In genomic region chr5:76732405-76733048, GRCh38 we compare ENCODE assay signal across 16 cellular contexts. TPM values are rescaled to one million over a fixed set of nuclear protein-coding genes. Genes with fewer than 3 reads are reported as not detected.
DNase-seq lines count a peak whose midpoint lies in the region; ATAC-seq and TF ChIP-seq lines count a peak whose summit lies in the region.
"Had no signal": no experiment of that assay in that cellular context is flagged by ENCODE, and none has a peak within 500 bp of the region (broad histone marks: within the 10 kb centered on the region; RNA-seq: fewer than 3 reads in every experiment).

No MANE protein-coding gene starts in this region.

- POLR2A ChIA-PET in CD8-positive, alpha-beta memory T cell (lab: Charles Lee) = interaction anchor here (0.8 to 2.1 kb wide), 11 partner anchors 10 to 329 kb away, joined by 3 to 15 read pairs (median 3); no protein-coding TSS in a partner anchor

- H3K4me3 Mint-ChIP-seq in CD8-positive, alpha-beta memory T cell = peak overlapping the region; percentile 69 to 88 (median 78)
- peak overlapping the region; percentile 40 for H3K4me3 Mint-ChIP-seq in activated T-cell treated with anti-CD3 and anti-CD28 coated beads, Interleukin-2, amount 50 U/mL, for 24 hours
- H3K4me3 Mint-ChIP-seq in memory B cell = peak overlapping the region; percentile 85

- peak overlapping the region; percentile 18 for H3K4me3 ChIP-seq in CD8-positive, alpha-beta memory T cell (ENCODE audit: low read length)
- H3K4me3 ChIP-seq in tibial nerve (no peak overlapping the region), lower leg skin (ENCODE audit: low read depth, poor library complexity, severe bottlenecking) (no peak overlapping the region), MG63 (no peak overlapping the region), BE2C (ENCODE audit: low read depth, low read length) (no peak overlapping the region)
- H3K4me3 ChIP-seq: adrenal gland, BLaER1, esophagus muscularis mucosa, psoas muscle had no signal

- CTCF ChIA-PET in CD8-positive, alpha-beta memory T cell (lab: Charles Lee) = interaction anchor here (1.3 to 3.0 kb wide), 5 partner anchors 9 to 42 kb away, joined by 3 to 29 read pairs (median 8); partner anchors contain the start of gene F2R

- H3K9me3 ChIP-seq in CD8-positive, alpha-beta memory T cell (ENCODE audit: low read length) = peaks cover 10% of the 10 kb centered on the region
- H3K9me3 ChIP-seq in tibial nerve (peaks cover 0 to 27% (median 10%) of the 10 kb centered on the region in 4 donors), MG63 (peaks cover 20% of the 10 kb centered on the region), BE2C (no peaks in the 10 kb centered on the region)

- H3K27ac ChIP-seq in CD8-positive, alpha-beta memory T cell (ENCODE audit: low read depth, low read length) = peak overlapping the region; percentile 81
- H3K27ac ChIP-seq in tibial nerve = peak overlapping the region in 1 of 4 donors; percentile 38
- H3K27ac ChIP-seq: adrenal gland, BLaER1, esophagus muscularis mucosa, psoas muscle had no signal

- peaks cover 4 to 32% (median 18%) of the 10 kb centered on the region in 3 donors for H3K36me3 Mint-ChIP-seq in CD8-positive, alpha-beta memory T cell
- peaks cover 15% of the 10 kb centered on the region for H3K36me3 Mint-ChIP-seq in activated T-cell treated with anti-CD3 and anti-CD28 coated beads, Interleukin-2, amount 50 U/mL, for 24 hours (ENCODE audit: low read depth)
- H3K36me3 Mint-ChIP-seq in memory B cell = peaks cover 3% of the 10 kb centered on the region

- H3K27me3 Mint-ChIP-seq in CD8-positive, alpha-beta memory T cell = no peaks in the 10 kb centered on the region
- H3K27me3 Mint-ChIP-seq in activated T-cell treated with anti-CD3 and anti-CD28 coated beads, Interleukin-2, amount 50 U/mL, for 24 hours = peaks cover 2% of the 10 kb centered on the region
- peaks cover 9% of the 10 kb centered on the region for H3K27me3 Mint-ChIP-seq in memory B cell

- TF ChIP-seq POLR2A in tibial nerve (IDR thresholded peaks at IDR 0.05) = no peak
- no peak for TF ChIP-seq POLR2A in lower leg skin (IDR thresholded peaks at IDR 0.05)

- TF ChIP-seq CTCF in tibial nerve (IDR thresholded peaks at IDR 0.05) = no peak
- no peak for TF ChIP-seq CTCF in lower leg skin (IDR thresholded peaks at IDR 0.05)
- TF ChIP-seq CTCF in BE2C (IDR thresholded peaks at IDR 0.05; ENCODE audit: low read depth, low read length) = no peak

- whole genome bisulfite sequencing in tibial nerve, 2 donors = 89 to 90% methylated on average over 15 of the region's 15 CpGs
- 92 to 93% methylated on average over 15 of the region's 15 CpGs for WGBS in lower leg skin, 2 donors

- no peak for TF ChIP-seq EP300 in tibial nerve (IDR thresholded peaks at IDR 0.05)

- H3K9me3 Mint-ChIP-seq in CD8-positive, alpha-beta memory T cell = peaks cover 8 to 18% (median 15%) of the 10 kb centered on the region in 5 donors
- H3K9me3 Mint-ChIP-seq in activated T-cell treated with anti-CD3 and anti-CD28 coated beads, Interleukin-2, amount 50 U/mL, for 24 hours = peaks cover 24% of the 10 kb centered on the region
- H3K9me3 Mint-ChIP-seq in memory B cell = peaks cover 14% of the 10 kb centered on the region

- H3K4me1 Mint-ChIP-seq in CD8-positive, alpha-beta memory T cell = peaks cover 51 to 72% (median 65%) of the 10 kb centered on the region in 3 donors
- H3K4me1 Mint-ChIP-seq in activated T-cell treated with anti-CD3 and anti-CD28 coated beads, Interleukin-2, amount 50 U/mL, for 24 hours (ENCODE audit: low read depth) = peaks cover 33% of the 10 kb centered on the region
- H3K4me1 Mint-ChIP-seq in memory B cell = peaks cover 8% of the 10 kb centered on the region

- H3K36me3 ChIP-seq in CD8-positive, alpha-beta memory T cell (ENCODE audit: insufficient read depth, low read length) = no peaks in the 10 kb centered on the region
- H3K36me3 ChIP-seq in tibial nerve (peaks cover 0 to 10% (median 0%) of the 10 kb centered on the region in 3 donors), MG63 (peaks cover 3% of the 10 kb centered on the region), BE2C (no peaks in the 10 kb centered on the region)
- H3K36me3 ChIP-seq: adrenal gland had no signal

- H3K27me3 ChIP-seq in CD8-positive, alpha-beta memory T cell (ENCODE audit: insufficient read depth, low read length, poor library complexity, severe bottlenecking) = no peaks in the 10 kb centered on the region
- H3K27me3 ChIP-seq in tibial nerve = no peaks in the 10 kb centered on the region
- no peaks in the 10 kb centered on the region for H3K27me3 ChIP-seq in MG63
- peaks cover 7% of the 10 kb centered on the region; the same call in 1 of the 2 replicates for H3K27me3 ChIP-seq in BE2C
- H3K27me3 ChIP-seq: adrenal gland, BLaER1, esophagus muscularis mucosa, heart right ventricle had no signal

- H3K27ac Mint-ChIP-seq in CD8-positive, alpha-beta memory T cell = peak overlapping the region; percentile 82 to 99 (median 95)
- H3K27ac Mint-ChIP-seq in activated T-cell treated with anti-CD3 and anti-CD28 coated beads, Interleukin-2, amount 50 U/mL, for 24 hours = peak overlapping the region; percentile 78
- peak overlapping the region; percentile 33 for H3K27ac Mint-ChIP-seq in memory B cell

- peaks cover 47% of the 10 kb centered on the region for H3K4me1 ChIP-seq in CD8-positive, alpha-beta memory T cell (ENCODE audit: insufficient read depth, low read length)
- no peaks in the 10 kb centered on the region for H3K4me1 ChIP-seq in tibial nerve
- no peaks in the 10 kb centered on the region for H3K4me1 ChIP-seq in BE2C
- H3K4me1 ChIP-seq: BLaER1, psoas muscle had no signal

- peak in 1 of 5 donors; percentile 9 for DNase-seq in CD8-positive, alpha-beta memory T cell
- DNase-seq in activated T-cell treated with anti-CD3 and anti-CD28 coated beads, Interleukin-2, amount 50 U/mL, for 24 hours = peak; percentile 52
- DNase-seq in memory B cell (ENCODE audit: low spot score in 2 of 2) (no peak), tibial nerve (ENCODE audit: low spot score in 2 of 2) (no peak), lower leg skin (ENCODE audit: low spot score in 2 of 2) (no peak), MG63 (no peak), BE2C (no peak)
- DNase-seq: adrenal gland, DMS79 treated with DMSO at 0.1 percent for 48 hours, heart right ventricle, NCI-H2107, NCI-H774, psoas muscle had no signal

- intact Hi-C loops in lower leg skin (cut with DNase I; ENCODE audit: low total_unique reads) = no loop called here

- ATAC-seq in GM21619 (IDR thresholded peaks at IDR 0.05; ENCODE audit: unreplicated experiment) (peak; percentile 11), memory B cell (ENCODE audit: low read depth) (peak; percentile 30)
- ATAC-seq: psoas muscle had no signal

RNA-seq across cellular contexts. Expression of gene F2R, which starts 16.6 kb away (rescaled TPM):
- 10 to 100 TPM; 26.6 to 27.4 TPM for total RNA-seq in CD8-positive, alpha-beta memory T cell
- 46.5 TPM for polyA plus RNA-seq in CD8-positive, alpha-beta memory T cell
- total RNA-seq in tibial nerve = 10 to 100 TPM in 1 of 4 donors, 1 to 10 TPM in 3; 2.5 to 12.6 (median 6.2) TPM
- 10 to 100 TPM; 52.4 to 70.9 (median 64.4) TPM for total RNA-seq in lower leg skin
- total RNA-seq in MG63 (2014; rRNA removed; shearing (Covaris generic); ENCODE audit: low replicate concordance) = 12.5 and 13.4 TPM in 2 replicates
- polyA plus RNA-seq in BE2C (2012; ENCODE audit: insufficient read depth, insufficient read length, low read depth) = not detected

Comparison
In these comparisons a context has a peak if more than half of its experiments do, and no peak if none do; other contexts are left out.
1. H3K27ac Mint-ChIP-seq: peak in every context shown above with its lines; median percentile 95 in CD8-positive, alpha-beta memory T cell; 78 in activated T-cell treated with anti-CD3 and anti-CD28 coated beads, Interleukin-2, amount 50 U/mL, for 24 hours; 33 in memory B cell.